17 cellular contexts compared by ENCODE assay signal in genomic region chr9:110095238-110095637, GRCh38.
DNase-seq lines count a peak whose midpoint lies in the region; ATAC-seq, FAIRE-seq and TF ChIP-seq lines count a peak whose summit lies in the region.
"Had no signal": no experiment of that assay in that cellular context is flagged by ENCODE, and none has a peak within 500 bp of the region (broad histone marks: within the 10 kb centered on the region; RNA-seq: fewer than 3 reads in every experiment).

No MANE protein-coding gene starts in this region.

- no peaks in the 10 kb centered on the region for H3K27me3 Mint-ChIP-seq in activated naive CD4-positive, alpha-beta T cell treated with anti-CD3 and anti-CD28 coated beads for 36 hours (ENCODE audit: low read depth)
- no peaks in the 10 kb centered on the region for H3K27me3 Mint-ChIP-seq in activated naive CD4-positive, alpha-beta T cell treated with anti-CD3 and anti-CD28 coated beads, Interleukin-2, amount 10 ng/mL, durations not matched to agents 7 days and 5 days
- H3K27me3 Mint-ChIP-seq: activated CD4-positive, alpha-beta T cell treated with anti-CD3 and anti-CD28 coated beads, Interleukin-2, amount 10 ng/mL, durations not matched to agents 24 days and 14 days; T-helper 17 cell had no signal

- intact Hi-C loops in activated naive CD4-positive, alpha-beta T cell treated with anti-CD3 and anti-CD28 coated beads for 36 hours (cut with micrococcal nuclease), result no loop called here

- H3K27ac ChIP-seq in keratinocyte (ENCODE audit: control insufficient read depth, insufficient read depth, low read length), result peak overlapping the region; percentile 53
- H3K27ac ChIP-seq in temporal lobe (ENCODE audit: low read depth, low read length), result peak overlapping the region; percentile 7

- dilution Hi-C loops in keratinocyte (cut with MboI; ENCODE audit: extremely low pct_ligation_motif_present, low sequenced_read_pairs), result no loop called here

- H3K4me3 Mint-ChIP-seq in activated naive CD4-positive, alpha-beta T cell treated with anti-CD3 and anti-CD28 coated beads for 36 hours, result no peak overlapping the region
- no peak overlapping the region for H3K4me3 Mint-ChIP-seq in activated naive CD4-positive, alpha-beta T cell treated with anti-CD3 and anti-CD28 coated beads, Interleukin-2, amount 10 ng/mL, durations not matched to agents 7 days and 5 days
- H3K4me3 Mint-ChIP-seq: activated CD4-positive, alpha-beta T cell treated with anti-CD3 and anti-CD28 coated beads, Interleukin-2, amount 10 ng/mL, durations not matched to agents 24 days and 14 days; T-helper 17 cell had no signal

- H3K4me1 Mint-ChIP-seq in activated naive CD4-positive, alpha-beta T cell treated with anti-CD3 and anti-CD28 coated beads for 36 hours (ENCODE audit: low read depth), result peaks cover 5% of the 10 kb centered on the region
- peaks cover 9% of the 10 kb centered on the region for H3K4me1 Mint-ChIP-seq in activated naive CD4-positive, alpha-beta T cell treated with anti-CD3 and anti-CD28 coated beads, Interleukin-2, amount 10 ng/mL, durations not matched to agents 7 days and 5 days

- no peak overlapping the region for H2AFZ ChIP-seq in keratinocyte (ENCODE audit: control insufficient read depth, low read length)

- peaks cover 4% of the 10 kb centered on the region for H3K9me1 ChIP-seq in keratinocyte (ENCODE audit: control insufficient read depth, extremely low read depth, insufficient read depth, low read length)

- no peaks in the 10 kb centered on the region for H3K27me3 ChIP-seq in keratinocyte (ENCODE audit: control insufficient read depth, extremely low read depth, insufficient read depth, low read length)
- H3K27me3 ChIP-seq: ovary had no signal

- no peak for DNase-seq in activated naive CD4-positive, alpha-beta T cell treated with anti-CD3 and anti-CD28 coated beads for 36 hours
- no peak for DNase-seq in activated naive CD4-positive, alpha-beta T cell treated with anti-CD3 and anti-CD28 coated beads, Interleukin-2, amount 10 ng/mL, durations not matched to agents 7 days and 5 days
- DNase-seq in brain pericyte (ENCODE audit: low read depth, low spot score) (peak; percentile 67), keratinocyte (ENCODE audit: low read depth, low spot score) (no peak), NCI-H128 (lab: John Stamatoyannopoulos, UW; ENCODE audit: unreplicated experiment) (no peak)
- DNase-seq: activated CD4-positive, alpha-beta T cell treated with anti-CD3 and anti-CD28 coated beads, Interleukin-2, amount 10 ng/mL, durations not matched to agents 24 days and 14 days; NCI-H345; ovary; T-helper 17 cell; trophoblast cell had no signal

- peaks cover 82% of the 10 kb centered on the region for H3K79me2 ChIP-seq in keratinocyte (ENCODE audit: control insufficient read depth, insufficient read depth, low read length)

- no peak for FAIRE-seq in keratinocyte (lab: Jason Lieb, UNC)
- FAIRE-seq: A204.1, RCC 7860 had no signal

- no peaks in the 10 kb centered on the region for H3K9me3 ChIP-seq in keratinocyte (ENCODE audit: control insufficient read depth, low read depth, low read length)
- H3K9me3 ChIP-seq: ovary had no signal

- no peaks in the 10 kb centered on the region for H3K36me3 Mint-ChIP-seq in activated naive CD4-positive, alpha-beta T cell treated with anti-CD3 and anti-CD28 coated beads for 36 hours (ENCODE audit: low read depth)
- H3K36me3 Mint-ChIP-seq in activated naive CD4-positive, alpha-beta T cell treated with anti-CD3 and anti-CD28 coated beads, Interleukin-2, amount 10 ng/mL, durations not matched to agents 7 days and 5 days, result peaks cover 5% of the 10 kb centered on the region

- peak overlapping the region; percentile 18 for H3K27ac Mint-ChIP-seq in activated naive CD4-positive, alpha-beta T cell treated with anti-CD3 and anti-CD28 coated beads for 36 hours
- no peak overlapping the region for H3K27ac Mint-ChIP-seq in activated naive CD4-positive, alpha-beta T cell treated with anti-CD3 and anti-CD28 coated beads, Interleukin-2, amount 10 ng/mL, durations not matched to agents 7 days and 5 days
- H3K27ac Mint-ChIP-seq: activated CD4-positive, alpha-beta T cell treated with anti-CD3 and anti-CD28 coated beads, Interleukin-2, amount 10 ng/mL, durations not matched to agents 24 days and 14 days; activated T-helper 2 cell treated with anti-CD3 and anti-CD28 coated beads, Interferon-gamma antibody, Interleukin-2, Interleukin-4, amounts not matched to agents 10 μg/mL and 5 μg/mL and 100 μg/mL, durations not matched to agents 14 hours and 24 hours and 36 hours; T-helper 17 cell had no signal

- no peak overlapping the region for H3K4me2 ChIP-seq in keratinocyte (ENCODE audit: control insufficient read depth, extremely low read depth, insufficient read depth, low read depth, low read length)

- H4K20me1 ChIP-seq in keratinocyte (ENCODE audit: control insufficient read depth, extremely low read depth, insufficient read depth, low read length), result peaks cover 40% of the 10 kb centered on the region

- ATAC-seq in HG03108 (IDR thresholded peaks at IDR 0.05; ENCODE audit: unreplicated experiment), result no peak
- no peak for ATAC-seq in HG02588 (IDR thresholded peaks at IDR 0.05; ENCODE audit: unreplicated experiment)
- ATAC-seq: HCT116, T-helper 17 cell had no signal

- H3K4me1 ChIP-seq in keratinocyte (ENCODE audit: control insufficient read depth, extremely low read depth, insufficient read depth, low read length), result peaks cover 25% of the 10 kb centered on the region

- peaks cover 2 to 4% of the 10 kb centered on the region in 2 experiments for H3K36me3 ChIP-seq in keratinocyte (ENCODE audit: control insufficient read depth in 2 of 2, extremely low read depth in 1 of 2, insufficient read depth in 2 of 2, low read length in 2 of 2)
- H3K36me3 ChIP-seq: ovary had no signal

- H3K9ac ChIP-seq in keratinocyte (ENCODE audit: control insufficient read depth, extremely low read depth, insufficient read depth, low read length), result no peak overlapping the region

- H3K4me3 ChIP-seq in keratinocyte (ENCODE audit: control insufficient read depth in 2 of 3, extremely low read depth in 1 of 3, insufficient read depth in 2 of 3, low read depth in 1 of 3, low read length in 3 of 3), result no peak overlapping the region
- H3K4me3 ChIP-seq: ovary had no signal

- TF ChIP-seq CTCF in keratinocyte (optimal IDR thresholded peaks at IDR 0.05 in 1 of 3, IDR thresholded peaks at IDR 0.05 in 1 of 3, conservative IDR thresholded peaks at IDR 0.05 in 1 of 3; ENCODE audit: extremely low read depth in 1 of 3, insufficient read depth in 2 of 3, low read length in 3 of 3), result no peak

- no peaks in the 10 kb centered on the region for H3K9me3 Mint-ChIP-seq in activated naive CD4-positive, alpha-beta T cell treated with anti-CD3 and anti-CD28 coated beads for 36 hours
- H3K9me3 Mint-ChIP-seq in activated naive CD4-positive, alpha-beta T cell treated with anti-CD3 and anti-CD28 coated beads, Interleukin-2, amount 10 ng/mL, durations not matched to agents 7 days and 5 days, result no peaks in the 10 kb centered on the region
- H3K9me3 Mint-ChIP-seq: activated CD4-positive, alpha-beta T cell treated with anti-CD3 and anti-CD28 coated beads, Interleukin-2, amount 10 ng/mL, durations not matched to agents 24 days and 14 days; activated T-helper 2 cell treated with anti-CD3 and anti-CD28 coated beads, Interferon-gamma antibody, Interleukin-2, Interleukin-4, amounts not matched to agents 10 μg/mL and 5 μg/mL and 100 μg/mL, durations not matched to agents 14 hours and 24 hours and 36 hours had no signal

- CTCF ChIA-PET in activated naive CD4-positive, alpha-beta T cell treated with anti-CD3 and anti-CD28 coated beads for 36 hours (lab: Charles Lee), result interaction anchor here (0.6 kb wide), 1 partner anchor 182 kb away, joined by 4 read pairs; no protein-coding TSS in a partner anchor
- CTCF ChIA-PET in activated naive CD4-positive, alpha-beta T cell treated with anti-CD3 and anti-CD28 coated beads, Interleukin-2, amount 10 ng/mL, durations not matched to agents 7 days and 5 days (lab: Charles Lee), result interaction anchor here (1.4 kb wide), 1 partner anchor 10 kb away, joined by 3 read pairs; no protein-coding TSS in a partner anchor
